14 cellular contexts compared by ENCODE assay signal in the genomic region with DNA sequence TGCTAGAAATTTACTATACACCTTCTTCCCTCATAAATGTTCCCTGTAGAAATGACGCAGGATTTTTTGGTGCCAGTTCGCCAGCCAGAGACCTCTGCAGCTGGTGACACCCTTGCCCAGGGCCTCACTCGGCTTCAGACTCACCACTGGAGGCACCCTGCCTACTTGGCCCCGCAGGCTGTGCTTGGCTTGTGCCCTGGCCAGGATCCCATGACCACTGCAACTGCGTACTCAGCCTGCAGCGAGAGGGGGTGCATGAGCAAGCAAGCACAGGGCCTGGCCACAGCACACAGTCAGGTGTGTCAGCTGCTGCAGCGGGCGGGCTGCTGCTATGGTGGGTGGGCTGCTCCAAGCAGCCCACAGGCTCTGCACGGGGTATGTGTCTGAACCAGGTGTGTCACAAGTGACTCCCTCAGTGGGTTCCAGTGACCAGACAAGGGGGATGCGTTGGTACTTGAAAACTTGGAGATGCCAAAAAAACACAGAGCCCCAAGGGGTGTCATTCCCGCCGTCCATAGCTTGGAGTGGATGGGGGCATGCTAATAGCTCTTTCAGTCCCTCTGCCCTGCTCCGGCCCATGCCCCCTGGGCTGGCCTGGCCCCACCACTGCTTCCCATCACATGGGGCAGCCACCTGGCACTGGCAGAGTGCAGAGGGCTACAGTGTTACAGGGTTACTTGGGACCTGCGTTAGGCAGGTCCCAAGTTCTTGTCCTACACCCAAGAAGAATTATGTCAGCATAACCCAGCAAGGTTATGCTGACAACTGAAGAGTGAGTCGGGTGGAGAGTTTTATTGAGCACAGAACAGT. TPM values are rescaled to one million over a fixed set of nuclear protein-coding genes. Genes with fewer than 3 reads are reported as not detected.
"Had no signal": no experiment of that assay in that cellular context is flagged by ENCODE, and none has a peak within 500 bp of the region (broad histone marks: within the 10 kb centered on the region; RNA-seq: fewer than 3 reads in every experiment).

No MANE protein-coding gene starts in this region.

- H3K36me3 Mint-ChIP-seq: stimulated activated memory B cell treated with anti-CD40 and anti-IgM and Interleukin-4, amounts not matched to agents 10 μg/mL and 1 μg/mL and 100 μg/mL, for 72 hours; T-cell had no signal

- H3K36me3 ChIP-seq: adrenal gland, right lobe of liver, tibial artery had no signal

- DNase-seq: activated B cell treated with CpG ODN at 0.5 μM for 24 hours; activated CD4-positive, alpha-beta T cell treated with anti-CD3 and anti-CD28 coated beads, Interleukin-2, amount 50 U/mL, for 1 hour; activated naive CD4-positive, alpha-beta T cell treated with anti-CD3 and anti-CD28 coated beads, Interleukin-2, amount 50 U/mL, for 16 hours; adrenal gland; central memory CD4-positive, alpha-beta T cell; effector CD4-positive, alpha-beta T cell; foreskin melanocyte; right lobe of liver; T-cell; tibial artery had no signal

- H3K27me3 Mint-ChIP-seq: progenitor cell of endocrine pancreas; stimulated activated memory B cell treated with anti-CD40 and anti-IgM and Interleukin-4, amounts not matched to agents 10 μg/mL and 1 μg/mL and 100 μg/mL, for 72 hours had no signal

- H3K4me3 ChIP-seq: adrenal gland, coronary artery, right lobe of liver, tibial artery had no signal

- ATAC-seq: stimulated activated memory B cell treated with anti-CD40 and anti-IgM and Interleukin-4, amounts not matched to agents 10 μg/mL and 1 μg/mL and 100 μg/mL, for 72 hours; T-cell had no signal

- H3K9me3 ChIP-seq: adrenal gland, tibial artery had no signal

- H3K9me3 Mint-ChIP-seq: activated B cell treated with CpG ODN at 0.5 μM for 24 hours; stimulated activated memory B cell treated with anti-CD40 and anti-IgM and Interleukin-4, amounts not matched to agents 10 μg/mL and 1 μg/mL and 100 μg/mL, for 72 hours; T-cell had no signal

- H3K27ac Mint-ChIP-seq: activated B cell treated with CpG ODN at 0.5 μM for 24 hours; progenitor cell of endocrine pancreas; stimulated activated memory B cell treated with anti-CD40 and anti-IgM and Interleukin-4, amounts not matched to agents 10 μg/mL and 1 μg/mL and 100 μg/mL, for 72 hours; T-cell had no signal

- FAIRE-seq: keratinocyte had no signal

- H3K27ac ChIP-seq: adrenal gland, coronary artery, right lobe of liver, tibial artery had no signal

- H3K4me1 Mint-ChIP-seq: activated B cell treated with CpG ODN at 0.5 μM for 24 hours, T-cell had no signal

- H3K27me3 ChIP-seq: adrenal gland, right lobe of liver, tibial artery had no signal

- H3K4me3 Mint-ChIP-seq: activated B cell treated with CpG ODN at 0.5 μM for 24 hours; stimulated activated memory B cell treated with anti-CD40 and anti-IgM and Interleukin-4, amounts not matched to agents 10 μg/mL and 1 μg/mL and 100 μg/mL, for 72 hours; T-cell had no signal

- H3K4me1 ChIP-seq: adrenal gland, right lobe of liver had no signal

RNA-seq across cellular contexts. Expression of gene TANC1, which starts 46.6 kb away (rescaled TPM):
- total RNA-seq: activated B cell treated with CpG ODN at 0.5 μM for 24 hours had no signal
